22 cellular contexts compared by ENCODE assay signal in genomic region chr21:16460936-16461335, GRCh38.
DNase-seq lines count a peak whose midpoint lies in the region; ATAC-seq, FAIRE-seq and TF ChIP-seq lines count a peak whose summit lies in the region.
"Had no signal": no experiment of that assay in that cellular context is flagged by ENCODE, and none has a peak within 500 bp of the region (broad histone marks: within the 10 kb centered on the region; RNA-seq: fewer than 3 reads in every experiment).

No MANE protein-coding gene starts in this region.

- TF ChIP-seq CTCF in HepG2 (CRISPR knock-in tag; IDR thresholded peaks at IDR 0.05) (no peak), right lobe of liver (IDR thresholded peaks at IDR 0.05) (no peak), OCI-LY7 (conservative IDR thresholded peaks at IDR 0.05; ENCODE audit: low read length) (0 out of 2 replicates have a peak, but pooled peaks have one; percentile 19), endodermal cell (conservative IDR thresholded peaks at IDR 0.05) (peak; percentile 69)

- H3K36me3 ChIP-seq in HepG2 (replicated peaks in 1 of 2; ENCODE audit: control insufficient read depth in 1 of 2, insufficient read depth in 2 of 2, low read length in 2 of 2), result no peaks in the 10 kb centered on the region
- H3K36me3 ChIP-seq in right lobe of liver, result no peaks in the 10 kb centered on the region
- no peaks in the 10 kb centered on the region for H3K36me3 ChIP-seq in OCI-LY7 (ENCODE audit: insufficient read depth, low read length)
- H3K36me3 ChIP-seq in endodermal cell (ENCODE audit: control insufficient read depth, insufficient read depth, low read length), result no peaks in the 10 kb centered on the region

- ATAC-seq in HepG2, result 0 out of 3 replicates have a peak, but pooled peaks have one; percentile 44
- no peak for ATAC-seq in right lobe of liver
- peak; percentile 24 for ATAC-seq in stimulated activated memory B cell treated with anti-CD40 and anti-IgM and Interleukin-4, amounts not matched to agents 10 μg/mL and 1 μg/mL and 100 μg/mL, for 72 hours
- ATAC-seq in HG02798 (IDR thresholded peaks at IDR 0.05; ENCODE audit: poor library complexity, unreplicated experiment), result no peak
- ATAC-seq: right cardiac atrium had no signal

- H3K36me3 Mint-ChIP-seq in endodermal cell (ENCODE audit: low read depth), result peaks cover 4% of the 10 kb centered on the region
- H3K36me3 Mint-ChIP-seq in stimulated activated memory B cell treated with anti-CD40 and anti-IgM and Interleukin-4, amounts not matched to agents 10 μg/mL and 1 μg/mL and 100 μg/mL, for 72 hours, result no peaks in the 10 kb centered on the region

- H3K4me3 ChIP-seq in HepG2 (replicated peaks in 1 of 3; ENCODE audit: insufficient read depth in 1 of 3, low read depth in 2 of 3, low read length in 3 of 3) (no peak overlapping the region), right lobe of liver (no peak overlapping the region), OCI-LY7 (ENCODE audit: low read depth, low read length, poor library complexity, severe bottlenecking) (no peak overlapping the region), endodermal cell (ENCODE audit: low read length) (no peak overlapping the region)
- H3K4me3 ChIP-seq: esophagus squamous epithelium, testis had no signal

- intact Hi-C loops in HepG2 (cut with micrococcal nuclease; ENCODE audit: unreplicated experiment), result no loop called here
- intact Hi-C loops in right lobe of liver (cut with DNase I), result no loop called here
- intact Hi-C loops in OCI-LY7 (cut with micrococcal nuclease; ENCODE audit: unreplicated experiment), result no loop called here

- no peak for TF ChIP-seq RAD21 in HepG2 (CRISPR knock-in tag; IDR thresholded peaks at IDR 0.05)

- H3K4me2 ChIP-seq in HepG2 (ENCODE audit: low read depth, low read length) (no peak overlapping the region), OCI-LY7 (ENCODE audit: low read length) (no peak overlapping the region)

- no peak overlapping the region for H3K4me3 Mint-ChIP-seq in endodermal cell
- no peak overlapping the region for H3K4me3 Mint-ChIP-seq in stimulated activated memory B cell treated with anti-CD40 and anti-IgM and Interleukin-4, amounts not matched to agents 10 μg/mL and 1 μg/mL and 100 μg/mL, for 72 hours
- H3K4me3 Mint-ChIP-seq: central memory CD8-positive, alpha-beta T cell had no signal

- TF ChIP-seq POLR2A in HepG2 (IDR thresholded peaks at IDR 0.05; ENCODE audit: insufficient read depth in 1 of 2, low read depth in 2 of 2, low read length in 2 of 2) (no peak), right lobe of liver (IDR thresholded peaks at IDR 0.05) (no peak)

- in situ Hi-C loops in HepG2 (cut with HindIII; ENCODE audit: extremely low pct_ligation_motif_present, low pct_unique_long_range_greater_than_20kb), result no loop called here

- H3K4me1 ChIP-seq in HepG2 (ENCODE audit: insufficient read depth, low read length) (no peaks in the 10 kb centered on the region), right lobe of liver (no peaks in the 10 kb centered on the region), OCI-LY7 (ENCODE audit: insufficient read depth, low read length, poor library complexity, severe bottlenecking) (no peaks in the 10 kb centered on the region), endodermal cell (ENCODE audit: control insufficient read depth, insufficient read depth, low read length) (no peaks in the 10 kb centered on the region)
- H3K4me1 ChIP-seq: testis had no signal

- no peak overlapping the region for H2AFZ ChIP-seq in HepG2 (ENCODE audit: low read length)
- H2AFZ ChIP-seq in OCI-LY7 (ENCODE audit: low read length), result no peak overlapping the region

- DNase-seq in HepG2 (ENCODE audit: low spot score), result no peak
- DNase-seq in right lobe of liver, result no peak
- DNase-seq in OCI-LY7 (ENCODE audit: low spot score), result no peak
- DNase-seq in endodermal cell, result peak; percentile 46
- DNase-seq in NCI-H524 (lab: John Stamatoyannopoulos, UW), result no peak
- DNase-seq in ecto neural progenitor cell (ENCODE audit: low spot score), result no peak
- DNase-seq: activated CD4-positive, alpha-beta T cell treated with anti-CD3 and anti-CD28 coated beads, Interleukin-2, amount 50 U/mL, for 48 hours; activated naive CD4-positive, alpha-beta T cell; activated T-cell treated with anti-CD3 and anti-CD28 coated beads for 4 hours; amygdala; C1 segment of cervical spinal cord; effector CD4-positive, alpha-beta T cell; esophagus squamous epithelium; NCI-H1694 treated with DMSO at 0.1 percent for 48 hours; NCI-H226; right cardiac atrium; stimulated activated CD4-positive, alpha-beta T cell treated with anti-CD3 and anti-CD28 coated beads, Interleukin-15, amount 100 ng/mL, for 24 hours; T-helper 1 cell; testis had no signal

- CTCF ChIA-PET in HepG2 (lab: Yijun Ruan, JAX; ENCODE audit: low intra/inter-chr PET ratio, low total read pairs) (no interaction called here), OCI-LY7 (lab: Charles Lee; ENCODE audit: unreplicated experiment) (no interaction called here)

- peaks cover 5% of the 10 kb centered on the region; the same call in 1 of the 2 replicates for H3K9me3 ChIP-seq in HepG2 (ENCODE audit: low read length)
- H3K9me3 ChIP-seq in right lobe of liver, result no peaks in the 10 kb centered on the region
- H3K9me3 ChIP-seq in OCI-LY7 (ENCODE audit: low read length), result no peaks in the 10 kb centered on the region
- peaks cover 11% of the 10 kb centered on the region for H3K9me3 ChIP-seq in endodermal cell (ENCODE audit: control insufficient read depth, low read length)
- H3K9me3 ChIP-seq: testis had no signal

- H3K4me1 Mint-ChIP-seq in endodermal cell, result no peaks in the 10 kb centered on the region
- no peaks in the 10 kb centered on the region for H3K4me1 Mint-ChIP-seq in stimulated activated memory B cell treated with anti-CD40 and anti-IgM and Interleukin-4, amounts not matched to agents 10 μg/mL and 1 μg/mL and 100 μg/mL, for 72 hours
- H3K4me1 Mint-ChIP-seq: central memory CD8-positive, alpha-beta T cell had no signal

- 32% methylated on average over 2 of the region's 2 CpGs for WGBS in HepG2 (ENCODE audit: low lambda C conversion rate)
- 29% methylated on average over 2 of the region's 2 CpGs for WGBS in right lobe of liver (ENCODE audit: insufficient coverage, low coverage, low lambda C conversion rate, missing lambda C conversion rate)
- 82 to 100% methylated on average over 1 to 2 of the region's 2 CpGs for WGBS in endodermal cell (ENCODE audit: insufficient coverage in 1 of 2, insufficient read length in 1 of 2), 2 experiments

- POLR2A ChIA-PET in HepG2 (lab: Yijun Ruan, JAX), result no interaction called here
- POLR2A ChIA-PET in OCI-LY7 (lab: Charles Lee), result no interaction called here

- no peak overlapping the region for H3K27ac ChIP-seq in HepG2 (ENCODE audit: extremely low read length, insufficient read depth, low read length)
- H3K27ac ChIP-seq in right lobe of liver, result no peak overlapping the region
- no peak overlapping the region for H3K27ac ChIP-seq in OCI-LY7 (ENCODE audit: low read depth, low read length, poor library complexity, severe bottlenecking)
- no peak overlapping the region for H3K27ac ChIP-seq in endodermal cell (ENCODE audit: low read depth, low read length)
- H3K27ac ChIP-seq: esophagus squamous epithelium, testis had no signal

- H3K9me2 ChIP-seq in OCI-LY7 (ENCODE audit: insufficient read depth, low read length), result no peaks in the 10 kb centered on the region

- H3K27me3 ChIP-seq in HepG2 (ENCODE audit: control insufficient read depth in 1 of 2, insufficient read depth in 2 of 2, low read length in 2 of 2), result no peaks in the 10 kb centered on the region
- H3K27me3 ChIP-seq in right lobe of liver, result no peaks in the 10 kb centered on the region
- no peaks in the 10 kb centered on the region for H3K27me3 ChIP-seq in endodermal cell (ENCODE audit: control insufficient read depth, insufficient read depth, low read length, poor library complexity, severe bottlenecking)
- H3K27me3 ChIP-seq: esophagus squamous epithelium, testis had no signal

- H3K79me2 ChIP-seq in HepG2 (ENCODE audit: insufficient read depth, low read length) (no peaks in the 10 kb centered on the region), OCI-LY7 (ENCODE audit: insufficient read depth, low read depth, low read length) (no peaks in the 10 kb centered on the region)

- no peak for FAIRE-seq in HepG2 (lab: Jason Lieb, UNC)

- peaks cover 22% of the 10 kb centered on the region for H3K9me3 Mint-ChIP-seq in endodermal cell
- peaks cover 4% of the 10 kb centered on the region for H3K9me3 Mint-ChIP-seq in stimulated activated memory B cell treated with anti-CD40 and anti-IgM and Interleukin-4, amounts not matched to agents 10 μg/mL and 1 μg/mL and 100 μg/mL, for 72 hours

- no peak for TF ChIP-seq EP300 in HepG2 (IDR thresholded peaks at IDR 0.05; ENCODE audit: low read depth in 2 of 2, low read length in 2 of 2)
- no peak for TF ChIP-seq EP300 in HepG2 (CRISPR knock-in tag; IDR thresholded peaks at IDR 0.05; ENCODE audit: borderline replicate concordance)

- H4K20me1 ChIP-seq in HepG2 (ENCODE audit: insufficient read depth, low read length) (no peaks in the 10 kb centered on the region), OCI-LY7 (ENCODE audit: insufficient read depth, low read length) (no peaks in the 10 kb centered on the region)

- H3K27ac Mint-ChIP-seq in endodermal cell, result no peak overlapping the region
- no peak overlapping the region for H3K27ac Mint-ChIP-seq in stimulated activated memory B cell treated with anti-CD40 and anti-IgM and Interleukin-4, amounts not matched to agents 10 μg/mL and 1 μg/mL and 100 μg/mL, for 72 hours

- no TSS peak for BruUV-seq in HepG2 (replicated peaks; lab: Mats Ljungman, UMichigan)
- BruUV-seq in OCI-LY7 (replicated peaks; lab: Mats Ljungman, UMichigan), result no TSS peak

- H3K27me3 Mint-ChIP-seq in endodermal cell (ENCODE audit: insufficient read depth), result no peaks in the 10 kb centered on the region
- no peaks in the 10 kb centered on the region for H3K27me3 Mint-ChIP-seq in stimulated activated memory B cell treated with anti-CD40 and anti-IgM and Interleukin-4, amounts not matched to agents 10 μg/mL and 1 μg/mL and 100 μg/mL, for 72 hours
- H3K27me3 Mint-ChIP-seq: central memory CD8-positive, alpha-beta T cell had no signal

- H3K9ac ChIP-seq in HepG2 (ENCODE audit: insufficient read depth, low read depth, low read length) (no peak overlapping the region), endodermal cell (ENCODE audit: extremely low read depth, low read length, poor library complexity, severe bottlenecking) (no peak overlapping the region)

TF ChIP-seq in HepG2, 621 proteins besides CTCF, POLR2A, EP300 and RAD21 (continues in another document):
- TF ChIP-seq CHD4 (IDR thresholded peaks at IDR 0.05; ENCODE audit: borderline replicate concordance, low read length) (no peak), ZNF354B (CRISPR knock-in tag; IDR thresholded peaks at IDR 0.05) (no peak)

Comparison
In these comparisons a context has a peak if more than half of its experiments do, and no peak if none do; other contexts are left out.
1. ATAC-seq: peak in HepG2 (single experiment) and stimulated activated memory B cell treated with anti-CD40 and anti-IgM and Interleukin-4, amounts not matched to agents 10 μg/mL and 1 μg/mL and 100 μg/mL, for 72 hours (single experiment); none in right lobe of liver (0 of 4) and HG02798 (single experiment).
2. CTCF ChIP-seq: peak in OCI-LY7 (single experiment) and endodermal cell (single experiment); none in HepG2 (single experiment) and right lobe of liver (0 of 4).